In the genomic region with DNA sequence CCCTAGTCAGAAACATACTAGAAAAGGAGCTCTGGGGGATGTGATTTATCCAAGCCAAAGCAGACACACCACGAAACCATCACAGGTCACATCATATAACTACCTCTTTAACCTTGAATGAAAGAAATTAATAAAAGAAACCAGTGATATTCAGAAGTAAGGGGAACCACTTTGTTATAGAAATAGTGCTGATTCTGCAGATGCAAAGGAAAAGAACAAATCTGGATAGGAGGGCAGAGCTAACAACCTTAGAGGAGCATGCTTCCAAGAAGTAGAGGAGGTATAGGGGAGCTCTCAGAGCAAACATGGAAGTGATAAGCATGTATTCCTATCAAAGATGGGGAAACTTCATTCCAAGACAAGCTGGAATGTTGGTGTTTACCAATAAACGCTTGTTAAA, we compare ENCODE assay signal across 32 cellular contexts.
DNase-seq lines count a peak whose midpoint lies in the region; ATAC-seq, FAIRE-seq and TF ChIP-seq lines count a peak whose summit lies in the region.
"Had no signal": no experiment of that assay in that cellular context is flagged by ENCODE, and none has a peak within 500 bp of the region (broad histone marks: within the 10 kb centered on the region; RNA-seq: fewer than 3 reads in every experiment).

No MANE protein-coding gene starts in this region.

- H4K8ac ChIP-seq in IMR-90 (ENCODE audit: low read depth in 2 of 2, low read length in 2 of 2) = no peak overlapping the region

- H2BK5ac ChIP-seq in IMR-90 (ENCODE audit: low read depth, low read length, poor library complexity, severe bottlenecking) = no peak overlapping the region

- TF ChIP-seq POLR2A in IMR-90 (IDR thresholded peaks at IDR 0.05; ENCODE audit: low read depth, low read length) = no peak
- no peak for TF ChIP-seq POLR2A in K562 (conservative IDR thresholded peaks at IDR 0.05)
- TF ChIP-seq POLR2A in GM18505 (IDR thresholded peaks at IDR 0.05; ENCODE audit: borderline replicate concordance, extremely low read depth, insufficient read depth, insufficient read length) = no peak

- H3K4me3 Mint-ChIP-seq in activated T-cell treated with anti-CD3 and anti-CD28 coated beads, Interleukin-2, amount 50 U/mL, for 72 hours = peak overlapping the region; percentile 27 to 70
- peak overlapping the region; percentile 46 for H3K4me3 Mint-ChIP-seq in stimulated activated effector memory CD8-positive, alpha-beta T cell treated with anti-CD3 and anti-CD28 coated beads, Interleukin-12 subunit alpha, Interleukin-12 subunit beta, amount 100 ng/mL, for 72 hours
- H3K4me3 Mint-ChIP-seq: activated CD8-positive, alpha-beta T cell treated with anti-CD3 and anti-CD28 coated beads for 36 hours; activated naive CD4-positive, alpha-beta T cell treated with anti-CD3 and anti-CD28 coated beads for 36 hours; mesothelial cell of epicardium had no signal

- no peaks in the 10 kb centered on the region for H3K9me3 Mint-ChIP-seq in activated T-cell treated with anti-CD3 and anti-CD28 coated beads, Interleukin-2, amount 50 U/mL, for 72 hours
- H3K9me3 Mint-ChIP-seq in stimulated activated effector memory CD8-positive, alpha-beta T cell treated with anti-CD3 and anti-CD28 coated beads, Interleukin-12 subunit alpha, Interleukin-12 subunit beta, amount 100 ng/mL, for 72 hours = no peaks in the 10 kb centered on the region

- no peak overlapping the region for H3K27ac ChIP-seq in IMR-90 (ENCODE audit: insufficient read depth, low read length)
- no peak overlapping the region for H3K27ac ChIP-seq in K562 (ENCODE audit: extremely low read depth, low read depth, low read length)
- H3K27ac ChIP-seq: thyroid gland had no signal

- no peaks in the 10 kb centered on the region for H3K9me3 ChIP-seq in IMR-90 (ENCODE audit: control insufficient read depth, insufficient read depth, low read length)
- no peaks in the 10 kb centered on the region for H3K9me3 ChIP-seq in K562 (replicated peaks; ENCODE audit: control insufficient read depth, insufficient read depth, low read depth, low read length)
- H3K9me3 ChIP-seq: thyroid gland had no signal

- no peak overlapping the region for H3K4me3 ChIP-seq in IMR-90 (ENCODE audit: insufficient read depth, low read depth, low read length)
- H3K4me3 ChIP-seq in K562 = no peak overlapping the region
- H3K4me3 ChIP-seq: thyroid gland had no signal

- H3K4ac ChIP-seq in IMR-90 (ENCODE audit: low read depth, low read length) = no peak overlapping the region

- no peaks in the 10 kb centered on the region for H4K20me1 ChIP-seq in IMR-90 (ENCODE audit: insufficient read depth, low read length)
- H4K20me1 ChIP-seq in K562 (replicated peaks; ENCODE audit: control insufficient read depth, insufficient read depth, low read length) = no peaks in the 10 kb centered on the region

- H3K79me1 ChIP-seq in IMR-90 (ENCODE audit: low read depth in 1 of 2, low read length in 2 of 2) = no peaks in the 10 kb centered on the region

- no peak overlapping the region for H3K56ac ChIP-seq in IMR-90 (ENCODE audit: extremely low read depth, insufficient read depth, low read length)

- intact Hi-C loops in IMR-90 (cut with micrococcal nuclease) (no loop called here), K562 (cut with micrococcal nuclease) (no loop called here)

- H3K36me3 ChIP-seq in IMR-90 (ENCODE audit: control insufficient read depth, insufficient read depth, low read length) (no peaks in the 10 kb centered on the region), K562 (ENCODE audit: control insufficient read depth, insufficient read depth, low read length) (no peaks in the 10 kb centered on the region)
- H3K36me3 ChIP-seq: thyroid gland had no signal

- H4K5ac ChIP-seq in IMR-90 (ENCODE audit: low read depth, low read length) = no peak overlapping the region

- no peak overlapping the region for H2AFZ ChIP-seq in IMR-90 (replicated peaks; ENCODE audit: low read length, poor library complexity)
- no peak overlapping the region for H2AFZ ChIP-seq in K562 (ENCODE audit: low read depth, low read length)

- in situ Hi-C loops in IMR-90 (cut with MboI; ENCODE audit: low sequenced_read_pairs) (no loop called here), K562 (cut with MboI) (no loop called here)

- no peaks in the 10 kb centered on the region for H3K9me1 ChIP-seq in IMR-90 (ENCODE audit: insufficient read depth, low read length)
- H3K9me1 ChIP-seq in K562 (ENCODE audit: control insufficient read depth, insufficient read depth, low read length) = no peaks in the 10 kb centered on the region

- H3K9ac ChIP-seq in IMR-90 (ENCODE audit: low read depth, low read length) (no peak overlapping the region), K562 (ENCODE audit: insufficient read depth in 1 of 2, low read depth in 2 of 2, low read length in 2 of 2) (no peak overlapping the region)

- H3K4me1 Mint-ChIP-seq in activated T-cell treated with anti-CD3 and anti-CD28 coated beads, Interleukin-2, amount 50 U/mL, for 72 hours (ENCODE audit: low read depth) = peaks cover 84% of the 10 kb centered on the region
- H3K4me1 Mint-ChIP-seq in stimulated activated effector memory CD8-positive, alpha-beta T cell treated with anti-CD3 and anti-CD28 coated beads, Interleukin-12 subunit alpha, Interleukin-12 subunit beta, amount 100 ng/mL, for 72 hours = peaks cover 98% of the 10 kb centered on the region

- H3K18ac ChIP-seq in IMR-90 (ENCODE audit: low read depth, low read length) = no peak overlapping the region

- BruUV-seq in IMR-90 (replicated peaks; lab: Mats Ljungman, UMichigan) (no TSS peak), K562 (replicated peaks; lab: Mats Ljungman, UMichigan) (no TSS peak)

- H2AK5ac ChIP-seq in IMR-90 (ENCODE audit: low read depth, low read length) = no peak overlapping the region

- FAIRE-seq in K562 (lab: Jason Lieb, UNC) = no peak
- FAIRE-seq: bronchial epithelial cell, colon, GM12891, keratinocyte had no signal

- no peak overlapping the region for H2BK120ac ChIP-seq in IMR-90 (ENCODE audit: low read depth, low read length)

- dilution Hi-C loops in IMR-90 (cut with HindIII; ENCODE audit: low sequenced_read_pairs, unreplicated experiment) = no loop called here

- H3K4me2 ChIP-seq in IMR-90 (ENCODE audit: low read depth, low read length) (no peak overlapping the region), K562 (ENCODE audit: insufficient read depth, low read length) (no peak overlapping the region)

- no peak overlapping the region for H4K91ac ChIP-seq in IMR-90 (ENCODE audit: insufficient read depth, low read depth, low read length)

- no peak overlapping the region for H2BK20ac ChIP-seq in IMR-90 (ENCODE audit: low read depth, low read length)

- H2AK9ac ChIP-seq in IMR-90 (replicated peaks; ENCODE audit: low read depth, low read length, poor library complexity) = no peak overlapping the region

- no peak for ATAC-seq in activated T-cell treated with anti-CD3 and anti-CD28 coated beads, Interleukin-2, amount 50 U/mL, for 72 hours (replicated peaks in 1 of 2)
- no peak for ATAC-seq in IMR-90 (ENCODE audit: low read depth)
- ATAC-seq in K562 = no peak
- ATAC-seq in stimulated activated effector memory CD8-positive, alpha-beta T cell treated with anti-CD3 and anti-CD28 coated beads, Interleukin-12 subunit alpha, Interleukin-12 subunit beta, amount 100 ng/mL, for 72 hours = no peak
- no peak for ATAC-seq in GM18505 (IDR thresholded peaks at IDR 0.05; ENCODE audit: unreplicated experiment)
- no peak for ATAC-seq in GM21515 (IDR thresholded peaks at IDR 0.05; ENCODE audit: unreplicated experiment)
- ATAC-seq: activated CD8-positive, alpha-beta T cell treated with anti-CD3 and anti-CD28 coated beads for 36 hours; left ventricle myocardium superior; stimulated activated naive CD8-positive, alpha-beta T cell treated with anti-CD3 and anti-CD28 coated beads, Interleukin-15, Interleukin-2, amounts not matched to agents 100 U/mL and 50 U/mL, for 24 hours had no signal

- no peak overlapping the region for H3K14ac ChIP-seq in IMR-90 (replicated peaks; ENCODE audit: low read depth, low read length)

- CTCF ChIA-PET in IMR-90 (lab: Yijun Ruan, JAX) = no interaction called here
- CTCF ChIA-PET in K562 (lab: Yijun Ruan, JAX; ENCODE audit: low intra/inter-chr PET ratio) = no interaction called here

- H3K4me1 ChIP-seq in IMR-90 (ENCODE audit: control insufficient read depth, insufficient read depth, low read length) (peaks cover 6% of the 10 kb centered on the region), K562 (replicated peaks in 1 of 2; ENCODE audit: control insufficient read depth in 2 of 2, insufficient read depth in 2 of 2, low read length in 2 of 2) (peaks cover 0 to 32% of the 10 kb centered on the region in 2 experiments; a peak in 3 of 5 replicates)

- no peaks in the 10 kb centered on the region for H3K79me2 ChIP-seq in K562 (ENCODE audit: control insufficient read depth, insufficient read depth, low read length)

- 100% methylated on average over 1 of the region's 2 CpGs; no CpG with 5 or more reads in 1 of the 2 experiments for WGBS in IMR-90 (ENCODE audit: extremely low coverage in 2 of 2, insufficient read length in 1 of 2), 2 experiments
- 7% methylated on average over 2 of the region's 2 CpGs for WGBS in K562 (ENCODE audit: insufficient coverage, low coverage, missing lambda C conversion rate)

- peaks cover 2 to 10% of the 10 kb centered on the region in 2 donors for H3K36me3 Mint-ChIP-seq in activated T-cell treated with anti-CD3 and anti-CD28 coated beads, Interleukin-2, amount 50 U/mL, for 72 hours (ENCODE audit: insufficient read depth in 2 of 2)
- peaks cover 19% of the 10 kb centered on the region for H3K36me3 Mint-ChIP-seq in stimulated activated effector memory CD8-positive, alpha-beta T cell treated with anti-CD3 and anti-CD28 coated beads, Interleukin-12 subunit alpha, Interleukin-12 subunit beta, amount 100 ng/mL, for 72 hours
- H3K36me3 Mint-ChIP-seq: naive B cell had no signal

- TF ChIP-seq RAD21 in IMR-90 (IDR thresholded peaks at IDR 0.05; ENCODE audit: low read length) (no peak), K562 (CRISPR knock-in tag; conservative IDR thresholded peaks at IDR 0.05 in 1 of 2, IDR thresholded peaks at IDR 0.05 in 1 of 2) (no peak)

- no peak overlapping the region for H3K23ac ChIP-seq in IMR-90 (ENCODE audit: low read depth, low read length)

- no peak overlapping the region for H2BK15ac ChIP-seq in IMR-90 (ENCODE audit: low read depth, low read length)

- peak overlapping the region; percentile 79 for H3K27ac Mint-ChIP-seq in activated T-cell treated with anti-CD3 and anti-CD28 coated beads, Interleukin-2, amount 50 U/mL, for 72 hours
- peak overlapping the region; percentile 95 for H3K27ac Mint-ChIP-seq in stimulated activated effector memory CD8-positive, alpha-beta T cell treated with anti-CD3 and anti-CD28 coated beads, Interleukin-12 subunit alpha, Interleukin-12 subunit beta, amount 100 ng/mL, for 72 hours
- H3K27ac Mint-ChIP-seq: mesothelial cell of epicardium had no signal

- no peak for DNase-seq in activated T-cell treated with anti-CD3 and anti-CD28 coated beads, Interleukin-2, amount 50 U/mL, for 72 hours
- no peak for DNase-seq in activated T-cell treated with anti-CD3 and anti-CD28 coated beads, Interleukin-2, amount 50 U/mL, for 1 hour
- DNase-seq in IMR-90 = no peak
- DNase-seq in K562 (ENCODE audit: extremely low read depth in 1 of 4, low spot score in 3 of 4) = no peak
- no peak for DNase-seq in stimulated activated effector memory CD8-positive, alpha-beta T cell treated with anti-CD3 and anti-CD28 coated beads, Interleukin-12 subunit alpha, Interleukin-12 subunit beta, amount 100 ng/mL, for 72 hours (ENCODE audit: low spot score in 2 of 2)
- no peak for DNase-seq in OCI-M2 (lab: John Stamatoyannopoulos, UW; ENCODE audit: unreplicated experiment)
- DNase-seq: ACHN; activated CD8-positive, alpha-beta T cell treated with anti-CD3 and anti-CD28 coated beads for 36 hours; activated naive CD4-positive, alpha-beta T cell treated with anti-CD3 and anti-CD28 coated beads for 36 hours; anterior cingulate cortex; C1 segment of cervical spinal cord; DND-41; effector CD8-positive, alpha-beta T cell; erythroblast; H7; left ventricle myocardium superior; naive B cell; NCI-H1092; NCI-H1694 treated with DMSO at 0.1 percent for 48 hours; NCI-H2171; NCI-H524; SIG-M5; stimulated activated naive CD8-positive, alpha-beta T cell treated with anti-CD3 and anti-CD28 coated beads, Interleukin-15, Interleukin-2, amounts not matched to agents 100 U/mL and 50 U/mL, for 24 hours; SW 1271; thyroid gland had no signal

- TF ChIP-seq CTCF in IMR-90 (conservative IDR thresholded peaks at IDR 0.05; ENCODE audit: low read depth, low read length) (no peak), K562 (IDR thresholded peaks at IDR 0.05 in 2 of 3, conservative IDR thresholded peaks at IDR 0.05 in 1 of 3; ENCODE audit: insufficient read depth in 2 of 3, low read depth in 1 of 3, low read length in 3 of 3) (no peak)

- no peak for TF ChIP-seq EP300 in K562 (IDR thresholded peaks at IDR 0.05; ENCODE audit: low read length)

- H3K27me3 ChIP-seq in IMR-90 (ENCODE audit: control insufficient read depth, insufficient read depth, low read length) (no peaks in the 10 kb centered on the region), K562 (ENCODE audit: control insufficient read depth in 2 of 2, insufficient read depth in 2 of 2, low read length in 2 of 2) (no peaks in the 10 kb centered on the region)
- H3K27me3 ChIP-seq: thyroid gland had no signal

- no peaks in the 10 kb centered on the region for H3K27me3 Mint-ChIP-seq in activated T-cell treated with anti-CD3 and anti-CD28 coated beads, Interleukin-2, amount 50 U/mL, for 72 hours (ENCODE audit: low read depth)
- H3K27me3 Mint-ChIP-seq: activated CD8-positive, alpha-beta T cell treated with anti-CD3 and anti-CD28 coated beads for 36 hours; naive B cell had no signal

- POLR2A ChIA-PET in IMR-90 (lab: Charles Lee; ENCODE audit: unreplicated experiment) (no interaction called here), K562 (lab: Yijun Ruan, JAX) (interaction anchor here (0.7 kb wide), 1 partner anchor 10 kb away, joined by 3 read pairs; no protein-coding TSS in a partner anchor)
